In the genomic region with DNA sequence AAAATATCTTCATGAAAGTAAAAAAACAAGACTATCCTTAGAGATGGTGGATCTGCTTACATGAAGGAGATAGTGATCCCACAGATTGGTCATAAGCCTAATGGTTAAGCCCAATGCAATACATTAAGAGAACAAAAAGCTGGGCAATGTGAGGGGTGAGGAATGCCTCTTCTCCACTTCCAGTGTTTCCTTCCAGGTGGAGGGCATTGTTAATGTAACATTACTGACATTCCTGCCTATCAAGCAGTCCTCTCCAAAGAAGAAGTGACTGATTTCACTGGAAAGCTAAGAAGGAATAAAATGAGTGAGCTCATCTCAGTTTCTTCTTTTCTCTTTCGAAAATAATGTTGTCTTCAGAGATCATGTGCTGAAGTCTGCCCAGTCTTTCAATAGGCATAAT, we compare ENCODE assay signal across 2 cellular contexts.
TF ChIP-seq lines count a peak whose summit lies in the region.

No MANE protein-coding gene starts in this region.

TF ChIP-seq in GM23338, 12 proteins besides CTCF, POLR2A, EP300 and RAD21:
- TF ChIP-seq ZNF462 (CRISPR knock-in tag; IDR thresholded peaks at IDR 0.05), result peak; percentile 64; the same call in 1 of the 2 replicates
- no peak for TF ChIP-seq ETS1 (IDR thresholded peaks at IDR 0.05)
- TF ChIP-seq NANOG (IDR thresholded peaks at IDR 0.05; ENCODE audit: borderline replicate concordance), result peak; percentile 59
TF ChIP-seq in GM23338: peak in this region for 2.

TF ChIP-seq in H1, 55 proteins besides CTCF, POLR2A, EP300 and RAD21:
- TF ChIP-seq CREB1 (IDR thresholded peaks at IDR 0.05) (no peak), MAFK (IDR thresholded peaks at IDR 0.05; ENCODE audit: low read depth, low read length) (no peak), RNF2 (IDR thresholded peaks at IDR 0.05; ENCODE audit: borderline replicate concordance, low read depth, low read length, missing control alignments, poor library complexity, severe bottlenecking) (no peak), TCF12 (IDR thresholded peaks at IDR 0.05; ENCODE audit: low read depth, low read length) (0 out of 2 replicates have a peak, but pooled peaks have one; percentile 52), SP4 (IDR thresholded peaks at IDR 0.05; ENCODE audit: low read length) (no peak), TEAD4 (IDR thresholded peaks at IDR 0.05; ENCODE audit: low read depth, low read length) (peak; percentile 95), EZH2 (IDR thresholded peaks at IDR 0.05; ENCODE audit: low read depth, low read length, severe bottlenecking) (no peak), KDM1A (IDR thresholded peaks at IDR 0.05; ENCODE audit: borderline replicate concordance, low read length) (no peak), KDM4A (IDR thresholded peaks at IDR 0.05; ENCODE audit: low read depth, low read length, severe bottlenecking) (no peak)
